In genomic region chr9:129352157-129352870, GRCh38 we compare ENCODE assay signal across 8 cellular contexts.
DNase-seq lines count a peak whose midpoint lies in the region; TF ChIP-seq lines count a peak whose summit lies in the region.

No MANE protein-coding gene starts in this region.

- H3K4me3 Mint-ChIP-seq in glutamatergic neuron (ENCODE audit: unreplicated experiment), result no peak overlapping the region

- H3K27ac ChIP-seq in SK-N-MC (peak overlapping the region; percentile 92), parathyroid adenoma (no peak overlapping the region)

- H3K9me3 ChIP-seq in SK-N-MC (ENCODE audit: low read depth, low read length), result no peaks in the 10 kb centered on the region
- H3K9me3 ChIP-seq in parathyroid adenoma (ENCODE audit: control insufficient read depth, low read length), result no peaks in the 10 kb centered on the region

- H3K27ac Mint-ChIP-seq in glutamatergic neuron (ENCODE audit: unreplicated experiment), result peak overlapping the region; percentile 87

- H3K4me1 Mint-ChIP-seq in glutamatergic neuron (ENCODE audit: low read depth, unreplicated experiment), result peaks cover 2% of the 10 kb centered on the region

- H3K9me3 Mint-ChIP-seq in glutamatergic neuron (ENCODE audit: unreplicated experiment), result peaks cover 10% of the 10 kb centered on the region

- H3K36me3 Mint-ChIP-seq in glutamatergic neuron (ENCODE audit: unreplicated experiment), result peaks cover 5% of the 10 kb centered on the region

- H3K79me2 ChIP-seq in parathyroid adenoma, result no peaks in the 10 kb centered on the region

- no peaks in the 10 kb centered on the region for H3K4me1 ChIP-seq in parathyroid adenoma

- DNase-seq in GM03348 (ENCODE audit: low spot score), result peak; percentile 72
- no peak for DNase-seq in SK-N-MC (ENCODE audit: low read depth, low spot score)
- peak; percentile 85 for DNase-seq in glutamatergic neuron
- DNase-seq in NCI-H446 treated with DMSO at 0.1 percent for 48 hours (lab: John Stamatoyannopoulos, UW), result no peak
- no peak for DNase-seq in activated CD8-positive, alpha-beta memory T cell treated with anti-CD3 and anti-CD28 coated beads for 24 hours
- no peak for DNase-seq in HCEC 1CT
- no peak for DNase-seq in HK-2 (ENCODE audit: unreplicated experiment)

- no peaks in the 10 kb centered on the region for H3K36me3 ChIP-seq in SK-N-MC (ENCODE audit: insufficient read depth, low read length)
- no peaks in the 10 kb centered on the region for H3K36me3 ChIP-seq in parathyroid adenoma (ENCODE audit: control insufficient read depth, insufficient read depth, low read length)

- no peaks in the 10 kb centered on the region for H3K27me3 ChIP-seq in parathyroid adenoma (ENCODE audit: control insufficient read depth, insufficient read depth, low read length)

- peak overlapping the region; percentile 75 for H2AFZ ChIP-seq in parathyroid adenoma

- TF ChIP-seq CTCF in glutamatergic neuron (IDR thresholded peaks at IDR 0.05; ENCODE audit: partially characterized antibody, unreplicated experiment), result no peak
- TF ChIP-seq CTCF in parathyroid adenoma (IDR thresholded peaks at IDR 0.05), result no peak

- H3K4me2 ChIP-seq in parathyroid adenoma (ENCODE audit: low read length), result peak overlapping the region; percentile 89

- H3K9ac ChIP-seq in SK-N-MC (ENCODE audit: insufficient read length) (peak overlapping the region; percentile 58), parathyroid adenoma (no peak overlapping the region)

- H3K27me3 Mint-ChIP-seq in glutamatergic neuron (ENCODE audit: unreplicated experiment), result peaks cover 8% of the 10 kb centered on the region

- H3K4me3 ChIP-seq in SK-N-MC, result peak overlapping the region; percentile 76
- peak overlapping the region; percentile 53 for H3K4me3 ChIP-seq in parathyroid adenoma (ENCODE audit: low read depth, low read length)

Comparison
In these comparisons a context has a peak if more than half of its experiments do, and no peak if none do; other contexts are left out.
1. DNase-seq: peak in GM03348 (single experiment) and glutamatergic neuron (single experiment); none in SK-N-MC (single experiment), NCI-H446 treated with DMSO at 0.1 percent for 48 hours (single experiment), activated CD8-positive, alpha-beta memory T cell treated with anti-CD3 and anti-CD28 coated beads for 24 hours (single experiment), HCEC 1CT (single experiment) and HK-2 (single experiment).